3 cellular contexts compared by ENCODE assay signal in genomic region chr1:27681580-27681979, GRCh38. TPM values are rescaled to one million over a fixed set of nuclear protein-coding genes. Genes with fewer than 3 reads are reported as not detected.
"Had no signal": no experiment of that assay in that cellular context is flagged by ENCODE, and none has a peak within 500 bp of the region (broad histone marks: within the 10 kb centered on the region; RNA-seq: fewer than 3 reads in every experiment).

No MANE protein-coding gene starts in this region.

RNA-seq across cellular contexts. Expression of gene FGR, which starts 46.6 kb away (rescaled TPM):
- total RNA-seq: LHCN-M2, MCF 10A, NCI-H460 had no signal
